In the genomic region with DNA sequence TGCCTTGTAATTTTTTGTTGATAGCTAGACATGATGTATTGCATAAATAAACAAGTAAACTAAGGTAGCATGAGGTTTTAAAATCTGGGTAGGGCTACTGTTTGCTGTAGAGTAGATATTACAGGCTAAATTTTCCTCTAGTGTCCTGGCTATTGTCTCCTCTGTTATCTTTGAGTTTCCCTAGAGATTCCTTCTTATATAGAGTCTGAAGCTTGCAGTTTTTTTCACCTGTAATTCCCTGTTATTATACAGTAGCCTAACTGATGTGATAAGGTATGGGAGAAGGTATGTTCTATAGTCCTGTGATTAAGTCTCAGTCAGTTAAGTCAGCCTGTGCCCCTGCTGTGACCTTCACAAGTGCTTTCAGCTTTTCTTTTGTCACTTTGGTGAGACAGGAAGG, we compare ENCODE assay signal across 25 cellular contexts.
"Had no signal": no experiment of that assay in that cellular context is flagged by ENCODE, and none has a peak within 500 bp of the region (broad histone marks: within the 10 kb centered on the region; RNA-seq: fewer than 3 reads in every experiment).

No MANE protein-coding gene starts in this region.

- H3K27ac ChIP-seq: neural progenitor cell, ovary, parathyroid adenoma, psoas muscle, stomach, thoracic aorta, thyroid gland, tibial nerve, upper lobe of left lung, uterus had no signal

- H2AFZ ChIP-seq: neural progenitor cell, parathyroid adenoma had no signal

- H3K4me2 ChIP-seq: neural progenitor cell had no signal

- H3K4me3 ChIP-seq: neural progenitor cell, ovary, psoas muscle, stomach, thoracic aorta, thyroid gland, tibial nerve, upper lobe of left lung, uterus had no signal

- FAIRE-seq: small intestine had no signal

- H3K4me1 ChIP-seq: neural progenitor cell, parathyroid adenoma, psoas muscle, stomach, thyroid gland, tibial nerve, upper lobe of left lung, uterus had no signal

- H3K36me3 ChIP-seq: neural progenitor cell, ovary had no signal

- H3K79me2 ChIP-seq: parathyroid adenoma had no signal

- H3K27me3 ChIP-seq: neural progenitor cell, ovary, stomach, thyroid gland, tibial nerve, upper lobe of left lung, uterus had no signal

- H3K9me3 ChIP-seq: thyroid gland, uterus had no signal

- ATAC-seq: naive thymus-derived CD4-positive, alpha-beta T cell; natural killer cell; right cardiac atrium; sciatic nerve; stimulated activated effector memory CD8-positive, alpha-beta T cell treated with anti-CD3 and anti-CD28 coated beads, Interleukin-12 subunit alpha, Interleukin-12 subunit beta, amount 100 ng/mL, for 72 hours; stimulated activated naive B cell treated with anti-CD40 and anti-IgM and Interleukin-4, amounts not matched to agents 10 μg/mL and 1 μg/mL and 100 μg/mL, for 72 hours had no signal

- DNase-seq: naive thymus-derived CD4-positive, alpha-beta T cell; natural killer cell; occipital lobe; ovary; posterior cingulate gyrus; psoas muscle; right cardiac atrium; small intestine; stimulated activated CD4-positive, alpha-beta T cell treated with anti-CD3 and anti-CD28 coated beads, Interleukin-15, amount 100 ng/mL, for 24 hours; stimulated activated CD4-positive, alpha-beta T cell treated with anti-CD3 and anti-CD28 coated beads, Interleukin-2, amount 100 ng/mL, for 24 hours; stimulated activated CD4-positive, alpha-beta T cell treated with anti-CD3 and anti-CD28 coated beads, Interleukin-2, amount 100 ng/mL, for 48 hours; stimulated activated CD4-positive, alpha-beta T cell treated with anti-CD3 and anti-CD28 coated beads, Interleukin-4, amount 100 ng/mL, for 24 hours; stimulated activated naive B cell treated with anti-CD40 and anti-IgM and Interleukin-4, amounts not matched to agents 10 μg/mL and 1 μg/mL and 100 μg/mL, for 72 hours; stimulated activated naive CD4-positive, alpha-beta T cell treated with Interleukin-2 at 50 U/mL for 16 hours; stomach; thyroid gland; trophoblast cell; upper lobe of left lung; uterus had no signal

- H3K9ac ChIP-seq: neural progenitor cell, parathyroid adenoma had no signal
